Comparison of ENCODE assay signal across 8 cellular contexts in genomic region chr10:80444646-80445319, GRCh38. TPM values are rescaled to one million over a fixed set of nuclear protein-coding genes. Genes with fewer than 3 reads are reported as not detected.
DNase-seq lines count a peak whose midpoint lies in the region; ATAC-seq, FAIRE-seq and TF ChIP-seq lines count a peak whose summit lies in the region.
"Had no signal": no experiment of that assay in that cellular context is flagged by ENCODE, and none has a peak within 500 bp of the region (broad histone marks: within the 10 kb centered on the region; RNA-seq: fewer than 3 reads in every experiment).

No MANE protein-coding gene starts in this region.

- H3K4me3 ChIP-seq in astrocyte (ENCODE audit: insufficient read depth, low read depth, low read length) (no peak overlapping the region), small intestine (ENCODE audit: low read depth in 1 of 2, low read length in 2 of 2) (no peak overlapping the region)

- H3K27me3 ChIP-seq in astrocyte (ENCODE audit: insufficient read depth, low read length) (no peaks in the 10 kb centered on the region), small intestine (ENCODE audit: control insufficient read depth in 2 of 2, insufficient read depth in 2 of 2, low read length in 2 of 2) (no peaks in the 10 kb centered on the region)

- no peaks in the 10 kb centered on the region for H3K27me3 Mint-ChIP-seq in astrocyte (ENCODE audit: low read depth, unreplicated experiment)

- H3K9me3 ChIP-seq in astrocyte (ENCODE audit: insufficient read depth, low read depth, low read length) (no peaks in the 10 kb centered on the region), small intestine (ENCODE audit: control insufficient read depth, low read depth) (no peaks in the 10 kb centered on the region)

- peak overlapping the region; percentile 40 for H3K9ac ChIP-seq in astrocyte (ENCODE audit: low read length)

- H3K4me2 ChIP-seq in astrocyte (ENCODE audit: low read length) = peak overlapping the region; percentile 23

- H3K36me3 ChIP-seq in astrocyte (ENCODE audit: insufficient read depth, low read length) = no peaks in the 10 kb centered on the region
- no peaks in the 10 kb centered on the region for H3K36me3 ChIP-seq in small intestine (ENCODE audit: control insufficient read depth in 2 of 2, insufficient read depth in 2 of 2, low read length in 2 of 2)

- peaks cover 19% of the 10 kb centered on the region for H3K4me1 Mint-ChIP-seq in astrocyte (ENCODE audit: low read depth, unreplicated experiment)

- no peaks in the 10 kb centered on the region for H3K36me3 Mint-ChIP-seq in astrocyte (ENCODE audit: low read depth, unreplicated experiment)

- peak; percentile 42 for DNase-seq in HuH-7 (ENCODE audit: low spot score)
- DNase-seq in SKM-1 treated with dmso at 0.1 percent for 144 hours (lab: John Stamatoyannopoulos, UW; ENCODE audit: unreplicated experiment) = peak; percentile 62
- DNase-seq in astrocyte (ENCODE audit: low read depth) = peak; percentile 57
- peak; percentile 52 for DNase-seq in hepatic stellate cell (ENCODE audit: low spot score)
- peak; percentile 72 for DNase-seq in small intestine

- no peaks in the 10 kb centered on the region for H3K79me2 ChIP-seq in astrocyte (ENCODE audit: insufficient read depth, low read length)

- no peak overlapping the region for H3K4me3 Mint-ChIP-seq in astrocyte (ENCODE audit: unreplicated experiment)

- H3K27ac Mint-ChIP-seq in astrocyte (ENCODE audit: unreplicated experiment) = peak overlapping the region; percentile 4

- no peaks in the 10 kb centered on the region for H3K9me3 Mint-ChIP-seq in astrocyte (ENCODE audit: unreplicated experiment)

- H3K4me1 ChIP-seq in astrocyte (ENCODE audit: insufficient read depth, low read length) (peaks cover 5% of the 10 kb centered on the region), small intestine (ENCODE audit: control insufficient read depth in 2 of 2, insufficient read depth in 1 of 2, low read depth in 1 of 2, low read length in 1 of 2) (no peaks in the 10 kb centered on the region)

- TF ChIP-seq CTCF in GM12801 (IDR thresholded peaks at IDR 0.05; ENCODE audit: extremely low read depth, insufficient read length) = peak; percentile 59
- TF ChIP-seq CTCF in astrocyte (IDR thresholded peaks at IDR 0.05; ENCODE audit: insufficient read depth, low read depth, low read length) = peak; percentile 87

- H4K20me1 ChIP-seq in astrocyte (ENCODE audit: insufficient read depth, low read length) = no peaks in the 10 kb centered on the region

- peak overlapping the region; percentile 65 for H2AFZ ChIP-seq in astrocyte (ENCODE audit: low read depth, low read length)

- 18 to 22% (median 19%) methylated on average over 11 of the region's 11 CpGs for WGBS in small intestine, 3 donors

- ATAC-seq in GM21723 (IDR thresholded peaks at IDR 0.05; ENCODE audit: unreplicated experiment) = peak; percentile 83

- no peak overlapping the region for H3K27ac ChIP-seq in astrocyte (ENCODE audit: low read depth, low read length)
- H3K27ac ChIP-seq in small intestine (ENCODE audit: low read depth in 1 of 2, low read length in 1 of 2) = no peak overlapping the region

- FAIRE-seq in astrocyte (lab: Jason Lieb, UNC) (no peak), small intestine (lab: Jason Lieb, UNC) (no peak)
- FAIRE-seq: islet of Langerhans had no signal

RNA-seq across cellular contexts. Expression of gene TSPAN14, which starts 9.3 kb away (rescaled TPM):
- total RNA-seq in astrocyte = 134 and 140 TPM in 2 replicates
- polyA plus RNA-seq in small intestine = 10 to 100 TPM in 1 of 3 donors, 1 to 10 TPM in 2; 7.4 to 56.5 (median 8.4) TPM

RNA-seq across cellular contexts. Expression of gene PRXL2A, which starts 36.4 kb away (rescaled TPM):
- total RNA-seq in astrocyte = 24.3 and 29.9 TPM in 2 replicates
- polyA plus RNA-seq in small intestine = 10 to 100 TPM; 40.9 to 58.6 (median 55.2) TPM
